In the genomic region with DNA sequence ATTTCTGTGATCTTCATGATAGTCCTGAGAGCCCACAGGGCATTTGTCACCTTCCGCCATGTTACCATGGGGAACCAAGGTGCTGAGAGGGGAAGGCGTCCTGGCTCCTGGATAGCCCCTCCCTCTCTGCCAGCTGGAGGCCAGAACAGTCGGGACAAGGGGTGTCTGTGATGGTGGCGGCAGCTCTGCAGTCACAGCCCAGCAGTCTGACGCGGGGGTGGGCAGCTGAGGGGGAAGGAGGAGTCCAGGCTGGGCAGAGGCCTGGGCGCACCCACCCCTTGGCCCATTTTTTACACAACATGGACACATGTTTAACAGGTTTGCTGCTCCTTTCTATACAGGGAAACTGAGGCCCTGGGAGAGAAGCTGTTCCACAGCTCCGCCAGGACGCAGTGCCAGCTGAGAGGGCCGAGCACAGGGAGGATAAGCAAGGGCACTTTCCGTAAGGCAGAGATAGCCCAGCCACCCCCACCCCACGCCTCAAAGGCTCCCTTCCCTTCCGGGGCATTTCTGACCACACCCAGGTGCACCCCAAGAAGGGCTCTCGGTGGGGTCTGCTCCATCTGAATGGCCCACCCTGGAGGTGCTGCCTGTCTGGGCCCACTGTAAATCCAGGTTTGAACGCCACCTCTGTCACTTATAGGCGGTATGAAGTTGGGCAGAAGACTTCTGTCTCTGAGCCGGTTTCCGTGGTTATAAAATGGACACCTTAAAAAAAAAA, we compare ENCODE assay signal across 9 cellular contexts. TPM values are rescaled to one million over a fixed set of nuclear protein-coding genes. Genes with fewer than 3 reads are reported as not detected.
A peak's percentile ranks its signal among the peaks of the same experiment; 100 is the strongest.
DNase-seq lines count a peak whose midpoint lies in the region; ATAC-seq and TF ChIP-seq lines count a peak whose summit lies in the region.
"Had no signal": no experiment of that assay in that cellular context is flagged by ENCODE, and none has a peak within 500 bp of the region (broad histone marks: within the 10 kb centered on the region; RNA-seq: fewer than 3 reads in every experiment).

No MANE protein-coding gene starts in this region.

- no peaks in the 10 kb centered on the region for H3K9me3 ChIP-seq in colonic mucosa
- H3K9me3 ChIP-seq: neutrophil had no signal

- no peak for ATAC-seq in stimulated activated naive CD8-positive, alpha-beta T cell treated with anti-CD3 and anti-CD28 coated beads, Interleukin-15, Interleukin-2, amounts not matched to agents 100 U/mL and 50 U/mL, for 24 hours
- ATAC-seq in naive thymus-derived CD8-positive, alpha-beta T cell: no peak
- no peak for ATAC-seq in HG03354 (IDR thresholded peaks at IDR 0.05; ENCODE audit: poor library complexity, severe bottlenecking, unreplicated experiment)
- ATAC-seq in GM18498 (IDR thresholded peaks at IDR 0.05; ENCODE audit: unreplicated experiment): no peak

- peaks cover 13% of the 10 kb centered on the region for H3K4me1 ChIP-seq in colonic mucosa

- intact Hi-C loops in colonic mucosa (cut with DNase I): no loop called here

- DNase-seq in stimulated activated naive CD8-positive, alpha-beta T cell treated with anti-CD3 and anti-CD28 coated beads, Interleukin-15, Interleukin-2, amounts not matched to agents 100 U/mL and 50 U/mL, for 24 hours: no peak
- DNase-seq in colonic mucosa (no peak), foreskin melanocyte (no peak), AG20443 (ENCODE audit: low spot score) (no peak)
- no peak for DNase-seq in naive thymus-derived CD8-positive, alpha-beta T cell

- POLR2A ChIA-PET in naive thymus-derived CD8-positive, alpha-beta T cell (lab: Charles Lee): interaction anchor here (0.6 to 2.1 kb wide), 4 partner anchors 13 to 705 kb away, joined by 3 to 12 read pairs (median 6); a partner anchor contains a TSS

- no peaks in the 10 kb centered on the region for H3K27me3 ChIP-seq in colonic mucosa
- H3K27me3 ChIP-seq: neutrophil had no signal

- peaks cover 4% of the 10 kb centered on the region for H3K36me3 Mint-ChIP-seq in stimulated activated naive CD8-positive, alpha-beta T cell treated with anti-CD3 and anti-CD28 coated beads, Interleukin-15, Interleukin-2, amounts not matched to agents 100 ng/mL and 50 ng/mL, for 24 hours (ENCODE audit: low read depth)
- H3K36me3 Mint-ChIP-seq in naive thymus-derived CD8-positive, alpha-beta T cell: peaks cover 0 to 24% (median 4%) of the 10 kb centered on the region in 3 donors

- H3K27ac ChIP-seq in colonic mucosa: peak overlapping the region; percentile 27
- H3K27ac ChIP-seq: neutrophil had no signal

- peak overlapping the region in 1 of 2 donors; percentile 2 for H3K9ac ChIP-seq in colonic mucosa (ENCODE audit: low read depth in 2 of 2, low read length in 2 of 2)

- H3K4me3 Mint-ChIP-seq in stimulated activated naive CD8-positive, alpha-beta T cell treated with anti-CD3 and anti-CD28 coated beads, Interleukin-15, Interleukin-2, amounts not matched to agents 100 ng/mL and 50 ng/mL, for 24 hours: peak overlapping the region; percentile 62
- peak overlapping the region; percentile 34 to 81 (median 68) for H3K4me3 Mint-ChIP-seq in naive thymus-derived CD8-positive, alpha-beta T cell

- H3K4me3 ChIP-seq in colonic mucosa: no peak overlapping the region

- no peaks in the 10 kb centered on the region for H3K9me3 Mint-ChIP-seq in stimulated activated naive CD8-positive, alpha-beta T cell treated with anti-CD3 and anti-CD28 coated beads, Interleukin-15, Interleukin-2, amounts not matched to agents 100 ng/mL and 50 ng/mL, for 24 hours
- no peaks in the 10 kb centered on the region for H3K9me3 Mint-ChIP-seq in naive thymus-derived CD8-positive, alpha-beta T cell

- peaks cover 69% of the 10 kb centered on the region for H3K4me1 Mint-ChIP-seq in stimulated activated naive CD8-positive, alpha-beta T cell treated with anti-CD3 and anti-CD28 coated beads, Interleukin-15, Interleukin-2, amounts not matched to agents 100 ng/mL and 50 ng/mL, for 24 hours (ENCODE audit: low read depth)
- H3K4me1 Mint-ChIP-seq in naive thymus-derived CD8-positive, alpha-beta T cell: peaks cover 25 to 87% (median 75%) of the 10 kb centered on the region in 4 donors

- peak overlapping the region; percentile 97 for H3K27ac Mint-ChIP-seq in stimulated activated naive CD8-positive, alpha-beta T cell treated with anti-CD3 and anti-CD28 coated beads, Interleukin-15, Interleukin-2, amounts not matched to agents 100 ng/mL and 50 ng/mL, for 24 hours
- peak overlapping the region; percentile 90 to 97 (median 92) for H3K27ac Mint-ChIP-seq in naive thymus-derived CD8-positive, alpha-beta T cell

- no peaks in the 10 kb centered on the region for H3K27me3 Mint-ChIP-seq in stimulated activated naive CD8-positive, alpha-beta T cell treated with anti-CD3 and anti-CD28 coated beads, Interleukin-15, Interleukin-2, amounts not matched to agents 100 ng/mL and 50 ng/mL, for 24 hours
- H3K27me3 Mint-ChIP-seq in naive thymus-derived CD8-positive, alpha-beta T cell: no peaks in the 10 kb centered on the region

- TF ChIP-seq CTCF in colonic mucosa (IDR thresholded peaks at IDR 0.05): no peak

- H3K36me3 ChIP-seq in colonic mucosa: no peaks in the 10 kb centered on the region

RNA-seq across cellular contexts. Expression of a gene that starts 17.1 kb away (rescaled TPM):
- total RNA-seq in colonic mucosa: 10 to 100 TPM; 26.5 to 31.5 TPM
- 10 to 100 TPM; 27.5 to 29.4 TPM for total RNA-seq in naive thymus-derived CD8-positive, alpha-beta T cell
- polyA plus RNA-seq in naive thymus-derived CD8-positive, alpha-beta T cell: 10 to 100 TPM; 17.4 to 36.7 (median 22.1) TPM

RNA-seq across cellular contexts. Expression of a gene that starts 17.3 kb away (rescaled TPM):
- 1 to 10 TPM; 2.0 to 5.1 TPM for total RNA-seq in colonic mucosa
- 10 to 100 TPM; 15.1 to 15.9 TPM for total RNA-seq in naive thymus-derived CD8-positive, alpha-beta T cell
- 10 to 100 TPM in 2 of 3 donors, 1 to 10 TPM in 1; 9.3 to 10.8 (median 10.4) TPM for polyA plus RNA-seq in naive thymus-derived CD8-positive, alpha-beta T cell

RNA-seq across cellular contexts. Expression of a gene that starts 21.8 kb away (rescaled TPM):
- total RNA-seq in colonic mucosa: 1 to 10 TPM; 1.8 to 6.6 TPM
- 1 to 10 TPM; 6.9 to 8.2 TPM for total RNA-seq in naive thymus-derived CD8-positive, alpha-beta T cell
- polyA plus RNA-seq in naive thymus-derived CD8-positive, alpha-beta T cell: 1 to 10 TPM; 2.6 to 7.4 (median 6.2) TPM

RNA-seq across cellular contexts. Expression of a gene that starts 48.4 kb away (rescaled TPM):
- total RNA-seq in colonic mucosa: 10 to 100 TPM in 1 of 2 donors, 1 to 10 TPM in 1; 7.9 to 15.8 TPM
- 10 to 100 TPM; 10.3 to 11.1 TPM for total RNA-seq in naive thymus-derived CD8-positive, alpha-beta T cell
- 1 to 10 TPM; 9.0 to 9.2 (median 9.1) TPM for polyA plus RNA-seq in naive thymus-derived CD8-positive, alpha-beta T cell

RNA-seq across cellular contexts. Expression of a gene that starts 48.5 kb away (rescaled TPM):
- total RNA-seq in colonic mucosa: 10 to 100 TPM; 26.8 to 43.9 TPM
- 10 to 100 TPM; 68.8 to 79.6 TPM for total RNA-seq in naive thymus-derived CD8-positive, alpha-beta T cell
- polyA plus RNA-seq in naive thymus-derived CD8-positive, alpha-beta T cell: 10 to 100 TPM; 21.9 to 36.8 (median 29.8) TPM
